20 cellular contexts compared by ENCODE assay signal in the genomic region with DNA sequence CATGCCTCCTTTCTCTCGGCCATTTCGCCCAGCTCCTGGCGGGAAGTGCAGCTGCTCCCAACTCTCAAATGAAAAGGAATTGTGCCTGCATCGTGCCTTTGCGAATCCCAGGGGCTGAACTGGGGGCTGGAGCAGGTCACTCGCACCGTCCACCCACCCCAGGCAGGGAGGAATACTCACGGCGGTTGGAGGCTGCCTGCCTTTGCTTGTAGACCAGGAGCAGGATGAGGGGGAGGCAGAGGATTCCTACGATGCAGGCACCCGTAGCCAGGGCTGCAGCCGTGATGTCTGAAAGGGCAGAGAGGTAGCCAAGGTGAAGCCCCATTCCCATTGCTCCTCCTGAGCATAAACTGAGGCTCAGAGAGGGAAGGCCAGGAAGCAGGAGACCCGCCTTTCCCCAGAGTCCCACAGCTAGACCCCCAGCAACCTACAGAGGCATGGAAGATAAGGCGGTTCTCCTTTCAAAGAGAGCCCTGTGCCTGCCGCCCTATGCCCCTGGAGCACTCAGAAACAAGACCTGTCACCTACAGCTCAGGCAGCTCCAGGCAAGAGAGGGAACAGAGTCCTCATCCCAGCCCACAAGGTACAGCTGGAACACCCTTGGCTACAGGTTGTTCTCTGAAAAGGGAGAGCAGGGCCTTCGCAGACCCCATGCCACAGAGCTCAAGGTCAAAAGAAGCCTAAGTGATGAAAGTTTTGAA. TPM values are rescaled to one million over a fixed set of nuclear protein-coding genes. Genes with fewer than 3 reads are reported as not detected.
A peak's percentile ranks its signal among the peaks of the same experiment; 100 is the strongest.
DNase-seq lines count a peak whose midpoint lies in the region; ATAC-seq, FAIRE-seq and TF ChIP-seq lines count a peak whose summit lies in the region.
"Had no signal": no experiment of that assay in that cellular context is flagged by ENCODE, and none has a peak within 500 bp of the region (broad histone marks: within the 10 kb centered on the region; RNA-seq: fewer than 3 reads in every experiment).

No MANE protein-coding gene starts in this region.

- no peaks in the 10 kb centered on the region for H3K9me3 Mint-ChIP-seq in activated naive CD4-positive, alpha-beta T cell treated with anti-CD3 and anti-CD28 coated beads, Interleukin-2, amount 50 U/mL, for 24 hours
- H3K9me3 Mint-ChIP-seq in activated T-helper 1 cell treated with anti-CD3 and anti-CD28 coated beads, Interleukin-12 subunit alpha, Interleukin-12 subunit beta, Interleukin-2, Interleukin-4 antibody, amounts not matched to agents 30 ng/mL and 10 ng/mL and 1 ng/mL, durations not matched to agents 14 hours and 24 hours and 36 hours, result no peaks in the 10 kb centered on the region
- H3K9me3 Mint-ChIP-seq: neural crest cell; stimulated activated naive CD8-positive, alpha-beta T cell treated with anti-CD3 and anti-CD28 coated beads, Interleukin-15, Interleukin-2, amounts not matched to agents 100 ng/mL and 50 ng/mL, for 24 hours had no signal

- intact Hi-C loops in activated T-helper 1 cell treated with anti-CD3 and anti-CD28 coated beads, Interleukin-12 subunit alpha, Interleukin-12 subunit beta, Interleukin-2, Interleukin-4 antibody, amounts not matched to agents 30 ng/mL and 10 ng/mL and 1 ng/mL, durations not matched to agents 14 hours and 24 hours and 36 hours (cut with micrococcal nuclease), result no loop called here

- no peak for DNase-seq in activated naive CD4-positive, alpha-beta T cell treated with Interleukin-2 at 50 U/mL for 16 hours
- DNase-seq in activated T-helper 1 cell treated with anti-CD3 and anti-CD28 coated beads, Interleukin-12 subunit alpha, Interleukin-12 subunit beta, Interleukin-2, Interleukin-4 antibody, amounts not matched to agents 30 ng/mL and 10 ng/mL and 1 ng/mL, durations not matched to agents 14 hours and 24 hours and 36 hours (ENCODE audit: low spot score), result no peak
- DNase-seq in tibial nerve (ENCODE audit: low spot score in 2 of 2) (no peak), D721Med (ENCODE audit: insufficient read length, low spot score) (no peak), NOMO-1 (lab: John Stamatoyannopoulos, UW; ENCODE audit: unreplicated experiment in 2 of 2) (no peak)
- DNase-seq: activated CD4-positive, alpha-beta T cell treated with anti-CD3 and anti-CD28 coated beads for 4 hours; DMS153; head of caudate nucleus; NCI-H2029; NCI-H526; T-helper 1 cell had no signal

- H3K27me3 ChIP-seq in layer of hippocampus (ENCODE audit: control insufficient read depth, insufficient read depth, low read length) (no peaks in the 10 kb centered on the region), tibial nerve (no peaks in the 10 kb centered on the region)
- H3K27me3 ChIP-seq: cardiac muscle cell had no signal

- no peak for ATAC-seq in GM21576 (IDR thresholded peaks at IDR 0.05; ENCODE audit: unreplicated experiment)
- ATAC-seq: sciatic nerve had no signal

- H3K4me1 ChIP-seq in tibial nerve, result peaks cover 0 to 89% (median 62%) of the 10 kb centered on the region in 4 donors

- 76 to 78% methylated on average over 16 of the region's 16 CpGs for WGBS in tibial nerve, 2 donors

- peaks cover 26% of the 10 kb centered on the region for H3K36me3 Mint-ChIP-seq in activated naive CD4-positive, alpha-beta T cell treated with anti-CD3 and anti-CD28 coated beads, Interleukin-2, amount 50 U/mL, for 24 hours
- H3K36me3 Mint-ChIP-seq in activated T-helper 1 cell treated with anti-CD3 and anti-CD28 coated beads, Interleukin-12 subunit alpha, Interleukin-12 subunit beta, Interleukin-2, Interleukin-4 antibody, amounts not matched to agents 30 ng/mL and 10 ng/mL and 1 ng/mL, durations not matched to agents 14 hours and 24 hours and 36 hours (ENCODE audit: low read depth), result peaks cover 65% of the 10 kb centered on the region

- no peaks in the 10 kb centered on the region for H3K27me3 Mint-ChIP-seq in activated naive CD4-positive, alpha-beta T cell treated with anti-CD3 and anti-CD28 coated beads, Interleukin-2, amount 50 U/mL, for 24 hours
- H3K27me3 Mint-ChIP-seq in activated T-helper 1 cell treated with anti-CD3 and anti-CD28 coated beads, Interleukin-12 subunit alpha, Interleukin-12 subunit beta, Interleukin-2, Interleukin-4 antibody, amounts not matched to agents 30 ng/mL and 10 ng/mL and 1 ng/mL, durations not matched to agents 14 hours and 24 hours and 36 hours (ENCODE audit: insufficient read depth), result no peaks in the 10 kb centered on the region
- H3K27me3 Mint-ChIP-seq: stimulated activated naive CD8-positive, alpha-beta T cell treated with anti-CD3 and anti-CD28 coated beads, Interleukin-15, Interleukin-2, amounts not matched to agents 100 ng/mL and 50 ng/mL, for 24 hours had no signal

- no peak overlapping the region for H3K4me3 Mint-ChIP-seq in activated naive CD4-positive, alpha-beta T cell treated with anti-CD3 and anti-CD28 coated beads, Interleukin-2, amount 50 U/mL, for 24 hours
- no peak overlapping the region for H3K4me3 Mint-ChIP-seq in activated T-helper 1 cell treated with anti-CD3 and anti-CD28 coated beads, Interleukin-12 subunit alpha, Interleukin-12 subunit beta, Interleukin-2, Interleukin-4 antibody, amounts not matched to agents 30 ng/mL and 10 ng/mL and 1 ng/mL, durations not matched to agents 14 hours and 24 hours and 36 hours
- H3K4me3 Mint-ChIP-seq: neural crest cell had no signal

- TF ChIP-seq CTCF in tibial nerve (IDR thresholded peaks at IDR 0.05) (no peak), D721Med (IDR thresholded peaks at IDR 0.05; ENCODE audit: insufficient read depth, missing control alignments) (no peak)

- no peak for TF ChIP-seq POLR2A in tibial nerve (IDR thresholded peaks at IDR 0.05)

- no peak for TF ChIP-seq EP300 in tibial nerve (IDR thresholded peaks at IDR 0.05)

- peaks cover 5 to 87% (median 11%) of the 10 kb centered on the region in 3 donors for H3K36me3 ChIP-seq in tibial nerve
- H3K36me3 ChIP-seq: cardiac muscle cell had no signal

- no peak overlapping the region for H3K4me3 ChIP-seq in tibial nerve
- H3K4me3 ChIP-seq: cardiac muscle cell had no signal

- H3K4me1 Mint-ChIP-seq in activated naive CD4-positive, alpha-beta T cell treated with anti-CD3 and anti-CD28 coated beads, Interleukin-2, amount 50 U/mL, for 24 hours, result peaks cover 89% of the 10 kb centered on the region
- H3K4me1 Mint-ChIP-seq in activated T-helper 1 cell treated with anti-CD3 and anti-CD28 coated beads, Interleukin-12 subunit alpha, Interleukin-12 subunit beta, Interleukin-2, Interleukin-4 antibody, amounts not matched to agents 30 ng/mL and 10 ng/mL and 1 ng/mL, durations not matched to agents 14 hours and 24 hours and 36 hours (ENCODE audit: low read depth), result peaks cover 77% of the 10 kb centered on the region

- H3K27ac ChIP-seq in layer of hippocampus (ENCODE audit: low read depth, low read length) (peak overlapping the region; percentile 75), tibial nerve (peak overlapping the region in 3 of 4 donors; percentile 84 to 90 (median 88))
- H3K27ac ChIP-seq: cardiac muscle cell, epithelial cell of prostate had no signal

- H3K27ac Mint-ChIP-seq in activated naive CD4-positive, alpha-beta T cell treated with anti-CD3 and anti-CD28 coated beads, Interleukin-2, amount 50 U/mL, for 24 hours, result peak overlapping the region; percentile 91
- H3K27ac Mint-ChIP-seq in activated T-helper 1 cell treated with anti-CD3 and anti-CD28 coated beads, Interleukin-12 subunit alpha, Interleukin-12 subunit beta, Interleukin-2, Interleukin-4 antibody, amounts not matched to agents 30 ng/mL and 10 ng/mL and 1 ng/mL, durations not matched to agents 14 hours and 24 hours and 36 hours, result peak overlapping the region; percentile 40

- FAIRE-seq in D721Med (lab: Jason Lieb, UNC), result no peak

- H3K9me3 ChIP-seq in tibial nerve, result no peaks in the 10 kb centered on the region

RNA-seq across cellular contexts. Expression of a gene that starts 18.0 kb away (rescaled TPM):
- total RNA-seq in activated T-helper 1 cell treated with anti-CD3 and anti-CD28 coated beads, Interleukin-12 subunit alpha, Interleukin-12 subunit beta, Interleukin-2, Interleukin-4 antibody, amounts not matched to agents 30 ng/mL and 10 ng/mL and 1 ng/mL, durations not matched to agents 14 hours and 24 hours and 36 hours, result 114 and 115 TPM in 2 replicates
- total RNA-seq in tibial nerve, result 100 to 1,000 TPM; 133 to 227 (median 151) TPM
- total RNA-seq: neural crest cell had no signal

RNA-seq across cellular contexts. Expression of a gene that starts 35.8 kb away (rescaled TPM):
- total RNA-seq in activated T-helper 1 cell treated with anti-CD3 and anti-CD28 coated beads, Interleukin-12 subunit alpha, Interleukin-12 subunit beta, Interleukin-2, Interleukin-4 antibody, amounts not matched to agents 30 ng/mL and 10 ng/mL and 1 ng/mL, durations not matched to agents 14 hours and 24 hours and 36 hours, result 0.18 and 0.32 TPM in 2 replicates
- total RNA-seq in tibial nerve, result under 1 TPM; 0.20 to 0.42 (median 0.26) TPM
- total RNA-seq: LHCN-M2 had no signal
